In the genomic region with DNA sequence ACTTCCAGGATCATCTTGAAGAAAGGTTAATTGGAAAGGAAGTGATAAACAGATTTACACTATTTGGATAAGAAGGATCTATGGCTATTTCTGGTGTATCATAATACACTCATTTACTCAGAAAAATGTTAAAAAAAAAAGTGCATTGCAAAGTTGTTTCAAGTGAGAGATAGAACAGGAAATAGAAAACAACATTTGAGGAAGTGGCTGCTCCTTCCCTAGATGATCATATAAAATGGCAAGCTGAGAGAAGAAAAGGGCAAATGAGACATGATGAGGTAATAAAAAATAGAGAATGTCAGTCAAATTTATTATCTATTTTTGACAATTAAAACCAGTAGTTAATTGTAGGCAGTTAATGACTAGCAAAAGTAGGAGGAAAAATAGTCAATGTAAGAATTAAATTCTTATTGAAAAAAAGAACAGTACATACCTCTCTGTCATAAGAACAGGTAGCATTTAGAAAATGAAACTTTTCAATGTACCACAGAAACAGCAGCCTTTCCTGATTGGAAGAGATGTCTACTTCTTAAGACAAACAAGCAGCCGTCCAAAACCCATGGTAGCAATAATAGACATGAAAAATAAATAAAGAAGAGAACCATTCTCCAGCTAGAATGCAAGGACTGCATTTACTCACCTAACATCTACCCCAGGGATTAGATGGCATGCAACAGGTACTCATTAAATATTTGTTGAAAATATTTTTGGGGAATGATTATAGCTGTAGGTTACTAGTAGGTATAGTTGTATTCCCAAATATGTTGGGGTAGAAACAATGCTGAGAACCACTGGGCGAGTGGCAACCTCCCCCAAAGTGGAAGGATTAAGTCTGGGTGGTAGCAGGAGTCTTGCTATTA, we compare ENCODE assay signal across 21 cellular contexts.
DNase-seq lines count a peak whose midpoint lies in the region; ATAC-seq and TF ChIP-seq lines count a peak whose summit lies in the region.
"Had no signal": no experiment of that assay in that cellular context is flagged by ENCODE, and none has a peak within 500 bp of the region (broad histone marks: within the 10 kb centered on the region; RNA-seq: fewer than 3 reads in every experiment).

No MANE protein-coding gene starts in this region.

- POLR2A ChIA-PET in HEK293 (lab: Yijun Ruan, JAX), result no interaction called here

- H3K4me3 ChIP-seq in HEK293 (ENCODE audit: low read depth, low read length), result no peak overlapping the region
- H3K4me3 ChIP-seq: esophagus muscularis mucosa, gastrocnemius medialis, lung had no signal

- H3K27ac Mint-ChIP-seq in activated CD8-positive, alpha-beta memory T cell treated with anti-CD3 and anti-CD28 coated beads, Interleukin-2, amount 10 ng/mL, durations not matched to agents 7 days and 5 days, result peak overlapping the region; percentile 62
- peak overlapping the region in 2 of 6 donors; percentile 2 to 10 for H3K27ac Mint-ChIP-seq in immature natural killer cell
- H3K27ac Mint-ChIP-seq in T-helper 17 cell, result no peak overlapping the region

- CTCF ChIA-PET in activated CD8-positive, alpha-beta memory T cell treated with anti-CD3 and anti-CD28 coated beads, Interleukin-2, amount 10 ng/mL, durations not matched to agents 7 days and 5 days (lab: Charles Lee), result no interaction called here
- CTCF ChIA-PET in HEK293 (lab: Yijun Ruan, JAX), result interaction anchor here (0.7 kb wide), 1 partner anchor 281 kb away, joined by 3 read pairs; no protein-coding TSS in a partner anchor

- no peak overlapping the region for H3K4me3 Mint-ChIP-seq in activated CD8-positive, alpha-beta memory T cell treated with anti-CD3 and anti-CD28 coated beads, Interleukin-2, amount 10 ng/mL, durations not matched to agents 7 days and 5 days
- H3K4me3 Mint-ChIP-seq in immature natural killer cell (peak overlapping the region in 3 of 5 donors; percentile 6 to 42 (median 7)), T-helper 17 cell (no peak overlapping the region)

- in situ Hi-C loops in GM13976 (cut with MboI; ENCODE audit: low sequenced_read_pairs, unreplicated experiment), result no loop called here

- DNase-seq in activated CD8-positive, alpha-beta memory T cell treated with anti-CD3 and anti-CD28 coated beads, Interleukin-2, amount 10 ng/mL, durations not matched to agents 7 days and 5 days, result no peak
- no peak for DNase-seq in activated CD8-positive, alpha-beta memory T cell treated with anti-CD3 and anti-CD28 coated beads, Interleukin-2, amount 50 U/mL, for 4 hours
- peak; percentile 53 for DNase-seq in NOMO-1 treated with DMSO at 0.1 percent for 48 hours (lab: John Stamatoyannopoulos, UW; ENCODE audit: unreplicated experiment)
- DNase-seq in immature natural killer cell, result no peak
- DNase-seq in GM13976 (ENCODE audit: low spot score), result no peak
- no peak for DNase-seq in cerebellar nuclear complex (lab: John Stamatoyannopoulos, UW)
- no peak for DNase-seq in T-helper 17 cell
- DNase-seq: activated effector memory CD4-positive, alpha-beta T cell treated with Interleukin-2 at 50 U/mL for 16 hours; DMS 273 treated with DMSO at 0.1 percent for 48 hours; effector memory CD4-positive, alpha-beta T cell; gastrocnemius medialis; kidney; NCI-H1105 treated with DMSO at 0.1 percent for 48 hours; NCI-H2081; NCI-H446 treated with DMSO at 0.1 percent for 48 hours; retina; substantia nigra had no signal

- H3K36me3 ChIP-seq in HEK293 (ENCODE audit: control insufficient read depth in 2 of 2, insufficient read depth in 1 of 2, low read length in 2 of 2), result no peaks in the 10 kb centered on the region
- H3K36me3 ChIP-seq: esophagus muscularis mucosa, gastrocnemius medialis had no signal

- H3K9me3 ChIP-seq in HEK293 (ENCODE audit: control insufficient read depth, insufficient read depth, low read depth, low read length) (no peaks in the 10 kb centered on the region), T-helper 17 cell (ENCODE audit: control insufficient read depth, low read length, poor library complexity, severe bottlenecking) (no peaks in the 10 kb centered on the region)
- H3K9me3 ChIP-seq: esophagus muscularis mucosa, gastrocnemius medialis had no signal

- no peaks in the 10 kb centered on the region for H3K9me3 Mint-ChIP-seq in activated CD8-positive, alpha-beta memory T cell treated with anti-CD3 and anti-CD28 coated beads, Interleukin-2, amount 10 ng/mL, durations not matched to agents 7 days and 5 days (ENCODE audit: low read depth)
- H3K9me3 Mint-ChIP-seq in immature natural killer cell, result no peaks in the 10 kb centered on the region

- peaks cover 5% of the 10 kb centered on the region for H3K36me3 Mint-ChIP-seq in activated CD8-positive, alpha-beta memory T cell treated with anti-CD3 and anti-CD28 coated beads, Interleukin-2, amount 10 ng/mL, durations not matched to agents 7 days and 5 days
- H3K36me3 Mint-ChIP-seq in immature natural killer cell, result peaks cover 0 to 9% (median 2%) of the 10 kb centered on the region in 3 donors
- H3K36me3 Mint-ChIP-seq in T-helper 17 cell (ENCODE audit: low read depth), result no peaks in the 10 kb centered on the region

- ATAC-seq in activated CD8-positive, alpha-beta memory T cell treated with anti-CD3 and anti-CD28 coated beads, Interleukin-2, amount 10 ng/mL, durations not matched to agents 7 days and 5 days, result no peak
- ATAC-seq in T-helper 17 cell, result no peak
- ATAC-seq: gastrocnemius medialis had no signal

- H3K4me1 Mint-ChIP-seq in activated CD8-positive, alpha-beta memory T cell treated with anti-CD3 and anti-CD28 coated beads, Interleukin-2, amount 10 ng/mL, durations not matched to agents 7 days and 5 days, result peaks cover 7% of the 10 kb centered on the region
- H3K4me1 Mint-ChIP-seq in immature natural killer cell (peaks cover 12 to 13% of the 10 kb centered on the region in 2 donors), T-helper 17 cell (peaks cover 8% of the 10 kb centered on the region)

- no peak overlapping the region for H3K27ac ChIP-seq in HEK293 (ENCODE audit: extremely low read depth, low read depth, low read length)
- H3K27ac ChIP-seq: esophagus muscularis mucosa, gastrocnemius medialis, RWPE1 had no signal

- H3K27me3 Mint-ChIP-seq in activated CD8-positive, alpha-beta memory T cell treated with anti-CD3 and anti-CD28 coated beads, Interleukin-2, amount 10 ng/mL, durations not matched to agents 7 days and 5 days, result peaks cover 20% of the 10 kb centered on the region
- peaks cover 0 to 5% (median 0%) of the 10 kb centered on the region in 3 donors for H3K27me3 Mint-ChIP-seq in immature natural killer cell (ENCODE audit: low read depth in 3 of 3)
- H3K27me3 Mint-ChIP-seq in T-helper 17 cell, result peaks cover 20% of the 10 kb centered on the region

- no peak for TF ChIP-seq CTCF in HEK293 (tag by site-specific recombination; IDR thresholded peaks at IDR 0.05)
- TF ChIP-seq CTCF in GM13976 (IDR thresholded peaks at IDR 0.05; ENCODE audit: borderline replicate concordance, control extremely low read depth, extremely low read depth, insufficient read depth, missing control alignments), result no peak

- H3K4me1 ChIP-seq in HEK293 (ENCODE audit: control insufficient read depth, insufficient read depth, low read length), result peaks cover 55% of the 10 kb centered on the region
- H3K4me1 ChIP-seq: gastrocnemius medialis had no signal

TF ChIP-seq in HEK293, 187 proteins besides CTCF, POLR2A, EP300 and RAD21:
- TF ChIP-seq ZNF785 (tag by site-specific recombination; IDR thresholded peaks at IDR 0.05) (no peak), ZIC2 (tag by site-specific recombination; IDR thresholded peaks at IDR 0.05) (no peak), PRDM1 (tag by site-specific recombination; IDR thresholded peaks at IDR 0.05) (no peak), FEZF1 (tag by site-specific recombination; IDR thresholded peaks at IDR 0.05) (peak; percentile 51; the same call in 1 of the 2 replicates), SCRT1 (tag by site-specific recombination; IDR thresholded peaks at IDR 0.05; ENCODE audit: borderline replicate concordance) (peak; percentile 66; the same call in 1 of the 2 replicates), SCRT2 (tag by site-specific recombination; IDR thresholded peaks at IDR 0.05) (peak; percentile 89), ZNF843 (tag by site-specific recombination; IDR thresholded peaks at IDR 0.05) (0 out of 2 replicates have a peak, but pooled peaks have one; percentile 11), ZNF473 (tag by site-specific recombination; IDR thresholded peaks at IDR 0.05) (no peak), SP2 (tag by site-specific recombination; IDR thresholded peaks at IDR 0.05) (no peak), ZNF416 (tag by site-specific recombination; IDR thresholded peaks at IDR 0.05) (no peak), ZNF548 (tag by site-specific recombination; IDR thresholded peaks at IDR 0.05) (no peak)
- TF ChIP-seq, protein P1, sequence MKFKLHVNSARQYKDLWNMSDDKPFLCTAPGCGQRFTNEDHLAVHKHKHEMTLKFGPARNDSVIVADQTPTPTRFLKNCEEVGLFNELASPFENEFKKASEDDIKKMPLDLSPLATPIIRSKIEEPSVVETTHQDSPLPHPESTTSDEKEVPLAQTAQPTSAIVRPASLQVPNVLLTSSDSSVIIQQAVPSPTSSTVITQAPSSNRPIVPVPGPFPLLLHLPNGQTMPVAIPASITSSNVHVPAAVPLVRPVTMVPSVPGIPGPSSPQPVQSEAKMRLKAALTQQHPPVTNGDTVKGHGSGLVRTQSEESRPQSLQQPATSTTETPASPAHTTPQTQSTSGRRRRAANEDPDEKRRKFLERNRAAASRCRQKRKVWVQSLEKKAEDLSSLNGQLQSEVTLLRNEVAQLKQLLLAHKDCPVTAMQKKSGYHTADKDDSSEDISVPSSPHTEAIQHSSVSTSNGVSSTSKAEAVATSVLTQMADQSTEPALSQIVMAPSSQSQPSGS (tag by site-specific recombination; IDR thresholded peaks at IDR 0.05; ENCODE audit: low read depth), result 0 out of 2 replicates have a peak, but pooled peaks have one; percentile 45

Comparison
In these comparisons a context has a peak if more than half of its experiments do, and no peak if none do; other contexts are left out.
1. H3K4me3 Mint-ChIP-seq: peak in immature natural killer cell (3 of 5); none in activated CD8-positive, alpha-beta memory T cell treated with anti-CD3 and anti-CD28 coated beads, Interleukin-2, amount 10 ng/mL, durations not matched to agents 7 days and 5 days (single experiment) and T-helper 17 cell (single experiment).